Comparison of ENCODE assay signal across 10 cellular contexts in the genomic region with DNA sequence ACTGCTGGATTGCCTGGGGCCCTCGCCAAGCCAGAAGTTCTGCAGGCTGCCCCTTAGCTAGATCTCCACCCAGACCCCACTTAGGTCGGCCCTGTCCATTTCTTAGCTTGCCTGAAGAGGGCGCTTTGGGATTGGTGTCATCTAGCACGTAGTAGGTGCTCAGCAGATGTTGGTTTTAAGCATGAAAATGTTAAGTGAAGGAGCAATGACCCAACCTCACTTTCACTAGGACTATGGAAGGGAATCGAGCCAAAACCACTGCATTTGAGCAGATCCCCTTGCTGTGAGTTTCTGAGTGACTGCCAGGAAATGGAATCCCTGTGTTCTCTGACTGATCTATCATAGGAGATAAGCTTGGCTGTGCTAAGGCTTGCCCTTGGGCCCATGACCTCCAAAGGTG.
DNase-seq lines count a peak whose midpoint lies in the region; ATAC-seq and TF ChIP-seq lines count a peak whose summit lies in the region.
"Had no signal": no experiment of that assay in that cellular context is flagged by ENCODE, and none has a peak within 500 bp of the region (broad histone marks: within the 10 kb centered on the region; RNA-seq: fewer than 3 reads in every experiment).

No MANE protein-coding gene starts in this region.

- intact Hi-C loops in A673 (cut with micrococcal nuclease; ENCODE audit: unreplicated experiment): no loop called here
- intact Hi-C loops in uterus (cut with DNase I; ENCODE audit: low total_unique reads): no loop called here

- H3K9me3 ChIP-seq in A673 (ENCODE audit: low read depth, low read length, poor library complexity, severe bottlenecking) (no peaks in the 10 kb centered on the region), uterus (no peaks in the 10 kb centered on the region)

- POLR2A ChIA-PET in A673 (lab: Charles Lee; ENCODE audit: low non-redundant PET): no interaction called here

- H3K9me3 Mint-ChIP-seq in glutamatergic neuron (ENCODE audit: unreplicated experiment): peaks cover 5% of the 10 kb centered on the region
- H3K9me3 Mint-ChIP-seq: dendritic cell treated with granulocyte-macrophage colony-stimulating factor and Interleukin-4, amounts not matched to agents 40 ng/mL and 50 ng/mL, for 4 days had no signal

- no peak overlapping the region for H3K27ac ChIP-seq in A673 (ENCODE audit: low read depth, low read length, poor library complexity, severe bottlenecking)
- no peak overlapping the region for H3K27ac ChIP-seq in uterus

- TF ChIP-seq POLR2A in uterus (IDR thresholded peaks at IDR 0.05): no peak

- H3K27me3 ChIP-seq in A673 (replicated peaks; ENCODE audit: insufficient read depth, low read depth, low read length, poor library complexity): peaks cover 3% of the 10 kb centered on the region
- H3K27me3 ChIP-seq in uterus: no peaks in the 10 kb centered on the region

- CTCF ChIA-PET in A673 (lab: Charles Lee): interaction anchor here (0.9 kb wide), 1 partner anchor 271 kb away, joined by 3 read pairs; no protein-coding TSS in a partner anchor

- H3K4me3 ChIP-seq in A673 (ENCODE audit: low read depth, low read length, poor library complexity, severe bottlenecking) (no peak overlapping the region), GM12875 (ENCODE audit: low read depth, low read length) (no peak overlapping the region), uterus (no peak overlapping the region)

- peaks cover 10% of the 10 kb centered on the region for H3K4me1 Mint-ChIP-seq in glutamatergic neuron (ENCODE audit: low read depth, unreplicated experiment)

- H3K27ac Mint-ChIP-seq in glutamatergic neuron (ENCODE audit: unreplicated experiment): no peak overlapping the region
- H3K27ac Mint-ChIP-seq: dendritic cell treated with granulocyte-macrophage colony-stimulating factor and Interleukin-4, amounts not matched to agents 40 ng/mL and 50 ng/mL, for 4 days had no signal

- BruUV-seq in A673 (replicated peaks; lab: Mats Ljungman, UMichigan): no TSS peak

- H3K4me3 Mint-ChIP-seq in glutamatergic neuron (ENCODE audit: unreplicated experiment): no peak overlapping the region
- H3K4me3 Mint-ChIP-seq: dendritic cell treated with granulocyte-macrophage colony-stimulating factor and Interleukin-4, amounts not matched to agents 40 ng/mL and 50 ng/mL, for 4 days had no signal

- H3K36me3 ChIP-seq in A673 (ENCODE audit: insufficient read depth, low read length, poor library complexity, severe bottlenecking): no peaks in the 10 kb centered on the region
- H3K36me3 ChIP-seq in uterus: no peaks in the 10 kb centered on the region

- no peaks in the 10 kb centered on the region for H3K27me3 Mint-ChIP-seq in glutamatergic neuron (ENCODE audit: unreplicated experiment)

- TF ChIP-seq CTCF in A673 (conservative IDR thresholded peaks at IDR 0.05; ENCODE audit: low read depth, low read length) (peak; percentile 60), GM12875 (IDR thresholded peaks at IDR 0.05; ENCODE audit: borderline replicate concordance, insufficient read depth, low read depth, low read length) (peak; percentile 54), glutamatergic neuron (IDR thresholded peaks at IDR 0.05; ENCODE audit: partially characterized antibody, unreplicated experiment) (peak; percentile 30), uterus (IDR thresholded peaks at IDR 0.05) (peak in 1 of 4 experiments; percentile 27)

- H3K36me3 Mint-ChIP-seq in glutamatergic neuron (ENCODE audit: unreplicated experiment): peaks cover 7% of the 10 kb centered on the region

- H3K4me1 ChIP-seq in A673 (ENCODE audit: insufficient read depth, low read length, poor library complexity, severe bottlenecking): no peaks in the 10 kb centered on the region
- no peaks in the 10 kb centered on the region for H3K4me1 ChIP-seq in uterus

- ATAC-seq in SK-N-SH treated with all-trans-retinoic acid at 6 μM for 48 hours (peak; percentile 52), GM21423 (IDR thresholded peaks at IDR 0.05; ENCODE audit: unreplicated experiment) (no peak)

- DNase-seq in A673 (ENCODE audit: low spot score) (no peak), glutamatergic neuron (no peak), uterus (no peak), activated T-cell treated with anti-CD3 and anti-CD28 coated beads for 4 hours (no peak), NCI-H774 (lab: John Stamatoyannopoulos, UW) (no peak)
- DNase-seq: DMS53 had no signal

TF ChIP-seq in SK-N-SH treated with all-trans-retinoic acid at 6 μM for 48 hours, 23 proteins besides CTCF, POLR2A, EP300 and RAD21 (continues in another document):
- no peak for TF ChIP-seq PPARA (CRISPR knock-in tag; IDR thresholded peaks at IDR 0.05; ENCODE audit: borderline replicate concordance)
- TF ChIP-seq, protein P1, sequence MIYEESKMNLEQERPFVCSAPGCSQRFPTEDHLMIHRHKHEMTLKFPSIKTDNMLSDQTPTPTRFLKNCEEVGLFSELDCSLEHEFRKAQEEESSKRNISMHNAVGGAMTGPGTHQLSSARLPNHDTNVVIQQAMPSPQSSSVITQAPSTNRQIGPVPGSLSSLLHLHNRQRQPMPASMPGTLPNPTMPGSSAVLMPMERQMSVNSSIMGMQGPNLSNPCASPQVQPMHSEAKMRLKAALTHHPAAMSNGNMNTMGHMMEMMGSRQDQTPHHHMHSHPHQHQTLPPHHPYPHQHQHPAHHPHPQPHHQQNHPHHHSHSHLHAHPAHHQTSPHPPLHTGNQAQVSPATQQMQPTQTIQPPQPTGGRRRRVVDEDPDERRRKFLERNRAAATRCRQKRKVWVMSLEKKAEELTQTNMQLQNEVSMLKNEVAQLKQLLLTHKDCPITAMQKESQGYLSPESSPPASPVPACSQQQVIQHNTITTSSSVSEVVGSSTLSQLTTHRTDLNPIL (CRISPR knock-in tag; IDR thresholded peaks at IDR 0.05; ENCODE audit: low read depth): no peak
- TF ChIP-seq ZNF565 (CRISPR knock-in tag; conservative IDR thresholded peaks at IDR 0.05; ENCODE audit: low read depth): no peak
- TF ChIP-seq CSDC2 (CRISPR knock-in tag; IDR thresholded peaks at IDR 0.05): no peak
- no peak for TF ChIP-seq ISL1 (CRISPR knock-in tag; IDR thresholded peaks at IDR 0.05)
- TF ChIP-seq, protein P2, sequence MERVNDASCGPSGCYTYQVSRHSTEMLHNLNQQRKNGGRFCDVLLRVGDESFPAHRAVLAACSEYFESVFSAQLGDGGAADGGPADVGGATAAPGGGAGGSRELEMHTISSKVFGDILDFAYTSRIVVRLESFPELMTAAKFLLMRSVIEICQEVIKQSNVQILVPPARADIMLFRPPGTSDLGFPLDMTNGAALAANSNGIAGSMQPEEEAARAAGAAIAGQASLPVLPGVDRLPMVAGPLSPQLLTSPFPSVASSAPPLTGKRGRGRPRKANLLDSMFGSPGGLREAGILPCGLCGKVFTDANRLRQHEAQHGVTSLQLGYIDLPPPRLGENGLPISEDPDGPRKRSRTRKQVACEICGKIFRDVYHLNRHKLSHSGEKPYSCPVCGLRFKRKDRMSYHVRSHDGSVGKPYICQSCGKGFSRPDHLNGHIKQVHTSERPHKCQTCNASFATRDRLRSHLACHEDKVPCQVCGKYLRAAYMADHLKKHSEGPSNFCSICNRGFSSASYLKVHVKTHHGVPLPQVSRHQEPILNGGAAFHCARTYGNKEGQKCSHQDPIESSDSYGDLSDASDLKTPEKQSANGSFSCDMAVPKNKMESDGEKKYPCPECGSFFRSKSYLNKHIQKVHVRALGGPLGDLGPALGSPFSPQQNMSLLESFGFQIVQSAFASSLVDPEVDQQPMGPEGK (CRISPR knock-in tag; IDR thresholded peaks at IDR 0.05; ENCODE audit: borderline replicate concordance): no peak
- no peak for TF ChIP-seq ZFP30 (CRISPR knock-in tag; IDR thresholded peaks at IDR 0.05)
- TF ChIP-seq RARB (CRISPR knock-in tag; IDR thresholded peaks at IDR 0.05): no peak
- TF ChIP-seq, protein P3, sequence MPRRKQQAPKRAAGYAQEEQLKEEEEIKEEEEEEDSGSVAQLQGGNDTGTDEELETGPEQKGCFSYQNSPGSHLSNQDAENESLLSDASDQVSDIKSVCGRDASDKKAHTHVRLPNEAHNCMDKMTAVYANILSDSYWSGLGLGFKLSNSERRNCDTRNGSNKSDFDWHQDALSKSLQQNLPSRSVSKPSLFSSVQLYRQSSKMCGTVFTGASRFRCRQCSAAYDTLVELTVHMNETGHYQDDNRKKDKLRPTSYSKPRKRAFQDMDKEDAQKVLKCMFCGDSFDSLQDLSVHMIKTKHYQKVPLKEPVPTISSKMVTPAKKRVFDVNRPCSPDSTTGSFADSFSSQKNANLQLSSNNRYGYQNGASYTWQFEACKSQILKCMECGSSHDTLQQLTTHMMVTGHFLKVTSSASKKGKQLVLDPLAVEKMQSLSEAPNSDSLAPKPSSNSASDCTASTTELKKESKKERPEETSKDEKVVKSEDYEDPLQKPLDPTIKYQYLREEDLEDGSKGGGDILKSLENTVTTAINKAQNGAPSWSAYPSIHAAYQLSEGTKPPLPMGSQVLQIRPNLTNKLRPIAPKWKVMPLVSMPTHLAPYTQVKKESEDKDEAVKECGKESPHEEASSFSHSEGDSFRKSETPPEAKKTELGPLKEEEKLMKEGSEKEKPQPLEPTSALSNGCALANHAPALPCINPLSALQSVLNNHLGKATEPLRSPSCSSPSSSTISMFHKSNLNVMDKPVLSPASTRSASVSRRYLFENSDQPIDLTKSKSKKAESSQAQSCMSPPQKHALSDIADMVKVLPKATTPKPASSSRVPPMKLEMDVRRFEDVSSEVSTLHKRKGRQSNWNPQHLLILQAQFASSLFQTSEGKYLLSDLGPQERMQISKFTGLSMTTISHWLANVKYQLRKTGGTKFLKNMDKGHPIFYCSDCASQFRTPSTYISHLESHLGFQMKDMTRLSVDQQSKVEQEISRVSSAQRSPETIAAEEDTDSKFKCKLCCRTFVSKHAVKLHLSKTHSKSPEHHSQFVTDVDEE (CRISPR knock-in tag; IDR thresholded peaks at IDR 0.05): no peak
- TF ChIP-seq OSR1 (CRISPR knock-in tag; IDR thresholded peaks at IDR 0.05): no peak
- TF ChIP-seq, protein P4, sequence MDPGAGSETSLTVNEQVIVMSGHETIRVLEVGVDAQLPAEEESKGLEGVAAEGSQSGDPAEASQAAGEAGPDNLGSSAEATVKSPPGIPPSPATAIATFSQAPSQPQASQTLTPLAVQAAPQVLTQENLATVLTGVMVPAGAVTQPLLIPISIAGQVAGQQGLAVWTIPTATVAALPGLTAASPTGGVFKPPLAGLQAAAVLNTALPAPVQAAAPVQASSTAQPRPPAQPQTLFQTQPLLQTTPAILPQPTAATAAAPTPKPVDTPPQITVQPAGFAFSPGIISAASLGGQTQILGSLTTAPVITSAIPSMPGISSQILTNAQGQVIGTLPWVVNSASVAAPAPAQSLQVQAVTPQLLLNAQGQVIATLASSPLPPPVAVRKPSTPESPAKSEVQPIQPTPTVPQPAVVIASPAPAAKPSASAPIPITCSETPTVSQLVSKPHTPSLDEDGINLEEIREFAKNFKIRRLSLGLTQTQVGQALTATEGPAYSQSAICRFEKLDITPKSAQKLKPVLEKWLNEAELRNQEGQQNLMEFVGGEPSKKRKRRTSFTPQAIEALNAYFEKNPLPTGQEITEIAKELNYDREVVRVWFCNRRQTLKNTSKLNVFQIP (CRISPR knock-in tag; IDR thresholded peaks at IDR 0.05; ENCODE audit: borderline replicate concordance, low read depth): no peak
- no peak for TF ChIP-seq ARNTL (CRISPR knock-in tag; IDR thresholded peaks at IDR 0.05; ENCODE audit: borderline replicate concordance, low read depth)
- TF ChIP-seq ESRRG (CRISPR knock-in tag; IDR thresholded peaks at IDR 0.05): no peak
- TF ChIP-seq TCF4 (CRISPR knock-in tag; IDR thresholded peaks at IDR 0.05; ENCODE audit: borderline replicate concordance): no peak
